Comparison of ENCODE assay signal across 8 cellular contexts in the genomic region with DNA sequence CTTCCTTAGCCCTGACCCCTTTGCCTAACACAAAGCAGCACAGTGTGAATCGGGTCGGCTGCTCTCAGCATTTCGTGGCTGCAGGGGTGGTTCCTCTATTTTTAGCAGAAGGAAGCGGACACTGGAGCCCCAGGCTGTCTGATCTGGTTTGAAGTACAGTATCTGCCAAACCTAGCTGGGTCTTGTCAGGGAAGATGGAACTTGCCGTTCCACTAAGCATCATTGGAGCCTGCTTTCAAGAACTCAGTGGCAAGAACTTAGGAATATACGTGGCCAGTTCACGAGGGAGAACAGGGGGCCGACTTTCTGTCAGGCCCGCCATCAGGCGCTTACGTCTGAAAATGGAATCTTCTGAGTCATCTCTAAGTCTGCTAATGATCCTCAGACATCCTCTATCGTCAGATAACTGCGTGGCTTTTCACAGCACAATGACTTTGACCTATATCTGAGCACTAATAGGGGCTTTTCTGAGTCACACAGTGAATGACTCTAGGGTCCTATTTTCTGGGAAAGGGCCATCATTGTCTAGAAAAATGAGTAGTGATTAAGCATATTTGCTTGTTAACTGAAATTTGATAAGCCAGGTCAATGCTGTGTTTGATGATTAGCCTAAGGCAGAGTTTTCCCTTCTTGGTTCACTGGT. TPM values are rescaled to one million over a fixed set of nuclear protein-coding genes. Genes with fewer than 3 reads are reported as not detected.
DNase-seq lines count a peak whose midpoint lies in the region; ATAC-seq, FAIRE-seq and TF ChIP-seq lines count a peak whose summit lies in the region.

No MANE protein-coding gene starts in this region.

- H3K4me1 ChIP-seq in liver (ENCODE audit: control insufficient read depth in 4 of 4, insufficient read depth in 4 of 4, low read length in 3 of 4): no peaks in the 10 kb centered on the region
- no peaks in the 10 kb centered on the region for H3K4me1 ChIP-seq in HepG2 (ENCODE audit: insufficient read depth, low read length)

- TF ChIP-seq EP300 in HepG2 (IDR thresholded peaks at IDR 0.05; ENCODE audit: low read depth in 2 of 2, low read length in 2 of 2): no peak
- TF ChIP-seq EP300 in HepG2 (CRISPR knock-in tag; IDR thresholded peaks at IDR 0.05; ENCODE audit: borderline replicate concordance): no peak

- no peak overlapping the region for H2AFZ ChIP-seq in HepG2 (ENCODE audit: low read length)

- FAIRE-seq in HepG2 (lab: Jason Lieb, UNC): no peak

- H3K27ac ChIP-seq in liver (ENCODE audit: low read depth in 1 of 2, low read length in 2 of 2): peak overlapping the region; percentile 63 to 75
- no peak overlapping the region for H3K27ac ChIP-seq in HepG2 (ENCODE audit: extremely low read length, insufficient read depth, low read length)
- peak overlapping the region; percentile 64 for H3K27ac ChIP-seq in HL-60 (replicated peaks)
- H3K27ac ChIP-seq in coronary artery: peak overlapping the region; percentile 47 to 81

- no peak for TF ChIP-seq POLR2A in HepG2 (IDR thresholded peaks at IDR 0.05; ENCODE audit: insufficient read depth in 1 of 2, low read depth in 2 of 2, low read length in 2 of 2)

- ATAC-seq in HepG2: no peak
- ATAC-seq in stimulated activated naive CD8-positive, alpha-beta T cell treated with anti-CD3 and anti-CD28 coated beads, Interleukin-15, Interleukin-2, amounts not matched to agents 100 U/mL and 50 U/mL, for 24 hours: peak; percentile 94

- H4K20me1 ChIP-seq in HepG2 (ENCODE audit: insufficient read depth, low read length): no peaks in the 10 kb centered on the region

- no peak for TF ChIP-seq CTCF in liver (IDR thresholded peaks at IDR 0.05; ENCODE audit: low read depth, low read length, missing input control)
- TF ChIP-seq CTCF in HepG2 (CRISPR knock-in tag; IDR thresholded peaks at IDR 0.05): no peak
- TF ChIP-seq CTCF in HL-60 (IDR thresholded peaks at IDR 0.05; ENCODE audit: insufficient read depth, low read length): no peak
- no peak for TF ChIP-seq CTCF in coronary artery (IDR thresholded peaks at IDR 0.05)

- H3K36me3 ChIP-seq in liver (ENCODE audit: control insufficient read depth in 4 of 4, insufficient read depth in 3 of 4, low read depth in 1 of 4, low read length in 3 of 4): peaks cover 4 to 26% (median 15%) of the 10 kb centered on the region in 4 donors
- H3K36me3 ChIP-seq in HepG2 (replicated peaks in 1 of 2; ENCODE audit: control insufficient read depth in 1 of 2, insufficient read depth in 2 of 2, low read length in 2 of 2): peaks cover 10 to 26% of the 10 kb centered on the region in 2 experiments; a peak in 4 of 5 replicates

- in situ Hi-C loops in HepG2 (cut with HindIII; ENCODE audit: extremely low pct_ligation_motif_present, low pct_unique_long_range_greater_than_20kb): no loop called here

- POLR2A ChIA-PET in HepG2 (lab: Yijun Ruan, JAX): no interaction called here

- WGBS in liver: 66% methylated on average over 13 of the region's 13 CpGs
- WGBS in HepG2 (ENCODE audit: low lambda C conversion rate): 99% methylated on average over 12 of the region's 13 CpGs

- H3K79me2 ChIP-seq in HepG2 (ENCODE audit: insufficient read depth, low read length): no peaks in the 10 kb centered on the region

- CTCF ChIA-PET in HepG2 (lab: Yijun Ruan, JAX; ENCODE audit: low intra/inter-chr PET ratio, low total read pairs): no interaction called here

- intact Hi-C loops in HepG2 (cut with micrococcal nuclease; ENCODE audit: unreplicated experiment): no loop called here

- no TSS peak for BruUV-seq in HepG2 (replicated peaks; lab: Mats Ljungman, UMichigan)

- H3K27me3 ChIP-seq in liver (ENCODE audit: control insufficient read depth in 4 of 4, insufficient read depth in 4 of 4, low read length in 3 of 4) (no peaks in the 10 kb centered on the region), HepG2 (ENCODE audit: control insufficient read depth in 1 of 2, insufficient read depth in 2 of 2, low read length in 2 of 2) (no peaks in the 10 kb centered on the region), HL-60 (ENCODE audit: insufficient read depth, poor library complexity, severe bottlenecking) (no peaks in the 10 kb centered on the region)

- no peak overlapping the region for H3K4me3 ChIP-seq in liver (ENCODE audit: low read depth in 1 of 3, low read length in 3 of 3)
- no peak overlapping the region for H3K4me3 ChIP-seq in HepG2 (replicated peaks in 1 of 3; ENCODE audit: insufficient read depth in 1 of 3, low read depth in 2 of 3, low read length in 3 of 3)
- no peak overlapping the region for H3K4me3 ChIP-seq in HL-60 (replicated peaks; ENCODE audit: insufficient read depth, low read length)
- H3K4me3 ChIP-seq in coronary artery: no peak overlapping the region

- H3K9me3 ChIP-seq in liver (ENCODE audit: control insufficient read depth in 4 of 4, low read length in 3 of 4) (no peaks in the 10 kb centered on the region), HepG2 (ENCODE audit: low read length) (no peaks in the 10 kb centered on the region)

- no peak for DNase-seq in HepG2 (ENCODE audit: low spot score)
- DNase-seq in HL-60 (ENCODE audit: low read depth in 1 of 2, low spot score in 1 of 2): peak; percentile 41 to 90
- DNase-seq in activated CD4-positive, alpha-beta T cell treated with anti-CD3 and anti-CD28 coated beads for 1 hour: peak; percentile 50
- DNase-seq in coronary artery (ENCODE audit: low spot score): no peak
- DNase-seq in mucosa of gallbladder (ENCODE audit: low spot score): peak; percentile 59
- peak; percentile 63 for DNase-seq in stimulated activated naive CD8-positive, alpha-beta T cell treated with anti-CD3 and anti-CD28 coated beads, Interleukin-15, Interleukin-2, amounts not matched to agents 100 U/mL and 50 U/mL, for 24 hours
- DNase-seq in NCI-H187 (lab: John Stamatoyannopoulos, UW): no peak

- TF ChIP-seq RAD21 in liver (IDR thresholded peaks at IDR 0.05) (no peak), HepG2 (CRISPR knock-in tag; IDR thresholded peaks at IDR 0.05) (no peak)

- no peak overlapping the region for H3K4me2 ChIP-seq in HepG2 (ENCODE audit: low read depth, low read length)

- peak overlapping the region in 1 of 2 donors; percentile 14 for H3K9ac ChIP-seq in liver (ENCODE audit: low read depth in 1 of 2, low read length in 2 of 2)
- H3K9ac ChIP-seq in HepG2 (ENCODE audit: insufficient read depth, low read depth, low read length): no peak overlapping the region

TF ChIP-seq in liver, 16 proteins besides CTCF, POLR2A, EP300 and RAD21 (continues in another document):
- no peak for TF ChIP-seq SP1 (IDR thresholded peaks at IDR 0.05)
- TF ChIP-seq, protein P1, sequence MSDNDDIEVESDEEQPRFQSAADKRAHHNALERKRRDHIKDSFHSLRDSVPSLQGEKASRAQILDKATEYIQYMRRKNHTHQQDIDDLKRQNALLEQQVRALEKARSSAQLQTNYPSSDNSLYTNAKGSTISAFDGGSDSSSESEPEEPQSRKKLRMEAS (IDR thresholded peaks at IDR 0.05): no peak

TF ChIP-seq in HepG2, 621 proteins besides CTCF, POLR2A, EP300 and RAD21:
- TF ChIP-seq, protein P2, sequence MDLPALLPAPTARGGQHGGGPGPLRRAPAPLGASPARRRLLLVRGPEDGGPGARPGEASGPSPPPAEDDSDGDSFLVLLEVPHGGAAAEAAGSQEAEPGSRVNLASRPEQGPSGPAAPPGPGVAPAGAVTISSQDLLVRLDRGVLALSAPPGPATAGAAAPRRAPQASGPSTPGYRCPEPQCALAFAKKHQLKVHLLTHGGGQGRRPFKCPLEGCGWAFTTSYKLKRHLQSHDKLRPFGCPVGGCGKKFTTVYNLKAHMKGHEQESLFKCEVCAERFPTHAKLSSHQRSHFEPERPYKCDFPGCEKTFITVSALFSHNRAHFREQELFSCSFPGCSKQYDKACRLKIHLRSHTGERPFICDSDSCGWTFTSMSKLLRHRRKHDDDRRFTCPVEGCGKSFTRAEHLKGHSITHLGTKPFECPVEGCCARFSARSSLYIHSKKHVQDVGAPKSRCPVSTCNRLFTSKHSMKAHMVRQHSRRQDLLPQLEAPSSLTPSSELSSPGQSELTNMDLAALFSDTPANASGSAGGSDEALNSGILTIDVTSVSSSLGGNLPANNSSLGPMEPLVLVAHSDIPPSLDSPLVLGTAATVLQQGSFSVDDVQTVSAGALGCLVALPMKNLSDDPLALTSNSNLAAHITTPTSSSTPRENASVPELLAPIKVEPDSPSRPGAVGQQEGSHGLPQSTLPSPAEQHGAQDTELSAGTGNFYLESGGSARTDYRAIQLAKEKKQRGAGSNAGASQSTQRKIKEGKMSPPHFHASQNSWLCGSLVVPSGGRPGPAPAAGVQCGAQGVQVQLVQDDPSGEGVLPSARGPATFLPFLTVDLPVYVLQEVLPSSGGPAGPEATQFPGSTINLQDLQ (CRISPR knock-in tag; IDR thresholded peaks at IDR 0.05): no peak
- TF ChIP-seq KMT2A (CRISPR knock-in tag; IDR thresholded peaks at IDR 0.05): no peak
- TF ChIP-seq POLR2AphosphoS5 (IDR thresholded peaks at IDR 0.05; ENCODE audit: low read depth, low read length): no peak
- no peak for TF ChIP-seq YEATS4 (CRISPR knock-in tag; IDR thresholded peaks at IDR 0.05; ENCODE audit: borderline replicate concordance)

RNA-seq across cellular contexts. Expression of a gene that starts 43.3 kb away (rescaled TPM):
- 1 to 10 TPM in 1 of 2 donors, under 1 TPM in 1; 0.84 to 2.5 TPM for total RNA-seq in liver
- polyA plus RNA-seq in liver: 1 to 10 TPM in 1 of 2 donors, under 1 TPM in 1; 0.35 to 1.5 TPM
- total RNA-seq in HepG2 (2016; rRNA removed; fragmentation: Illumina TruSeq; extraction: Trizol): 6.1 and 6.9 TPM in 2 replicates
- total RNA-seq in HepG2 (2016; cell fraction: cytosol; rRNA removed; fragmentation: Illumina TruSeq; extraction: Trizol; ENCODE audit: low read depth): 6.7 and 7.8 TPM in 2 replicates
- total RNA-seq in HepG2 (2016; cell fraction: insoluble cytoplasmic fraction; rRNA removed; fragmentation: Illumina TruSeq; extraction: Trizol): 5.1 and 5.3 TPM in 2 replicates
- total RNA-seq in HepG2 (2016; cell fraction: membrane; rRNA removed; fragmentation: Illumina TruSeq; extraction: Trizol): 12.6 and 14.1 TPM in 2 replicates
- 2.1 and 3.4 TPM in 2 replicates for total RNA-seq in HepG2 (2016; cell fraction: nucleus; rRNA removed; fragmentation: Illumina TruSeq; extraction: Trizol)
- polyA plus RNA-seq in HepG2 (2011; rRNA removed): 4.1 and 4.7 TPM in 2 replicates
- polyA plus RNA-seq in HepG2 (2011; cell fraction: cytosol; rRNA removed): 3.9 TPM in 2 replicates
- polyA plus RNA-seq in HepG2 (2011; cell fraction: nucleus; rRNA removed): 1.7 and 2.5 TPM in 2 replicates
- 1.4 and 1.6 TPM in 2 replicates for polyA plus RNA-seq in HepG2 (2012)
- 17.2 and 18.8 TPM in 2 replicates for polyA plus RNA-seq in HepG2 (2016; cell fraction: cytosol; fragmentation: Illumina TruSeq; extraction: Trizol; ENCODE audit: low read depth)
- polyA plus RNA-seq in HepG2 (2016; cell fraction: insoluble cytoplasmic fraction; fragmentation: Illumina TruSeq; extraction: Trizol; ENCODE audit: low read depth): 7.4 and 8.4 TPM in 2 replicates
- 16.6 and 20.9 TPM in 2 replicates for polyA plus RNA-seq in HepG2 (2016; cell fraction: membrane; fragmentation: Illumina TruSeq; extraction: Trizol; ENCODE audit: low read depth)
- polyA plus RNA-seq in HepG2 (2016; cell fraction: nucleus; fragmentation: Illumina TruSeq; extraction: Trizol; ENCODE audit: insufficient read depth, low read depth): 6.6 and 7.1 TPM in 2 replicates
- polyA minus RNA-seq in HepG2 (2011; rRNA and poly(A)+ RNA removed; ENCODE audit: low replicate concordance): 5.0 and 83.3 TPM in 2 replicates
- polyA minus RNA-seq in HepG2 (2011; cell fraction: cytosol; rRNA and poly(A)+ RNA removed): 2.5 and 3.3 TPM in 2 replicates
- 0.99 and 1.0 TPM in 2 replicates for polyA minus RNA-seq in HepG2 (2011; cell fraction: nucleus; rRNA and poly(A)+ RNA removed)
- total RNA-seq in mucosa of gallbladder: 50.3 TPM

Comparison
In these comparisons a context has a peak if more than half of its experiments do, and no peak if none do; other contexts are left out.
1. DNase-seq: peak in HL-60 (2 of 2), activated CD4-positive, alpha-beta T cell treated with anti-CD3 and anti-CD28 coated beads for 1 hour (single experiment), mucosa of gallbladder (single experiment) and stimulated activated naive CD8-positive, alpha-beta T cell treated with anti-CD3 and anti-CD28 coated beads, Interleukin-15, Interleukin-2, amounts not matched to agents 100 U/mL and 50 U/mL, for 24 hours (single experiment); none in HepG2 (single experiment), coronary artery (single experiment) and NCI-H187 (0 of 2).